In the genomic region with DNA sequence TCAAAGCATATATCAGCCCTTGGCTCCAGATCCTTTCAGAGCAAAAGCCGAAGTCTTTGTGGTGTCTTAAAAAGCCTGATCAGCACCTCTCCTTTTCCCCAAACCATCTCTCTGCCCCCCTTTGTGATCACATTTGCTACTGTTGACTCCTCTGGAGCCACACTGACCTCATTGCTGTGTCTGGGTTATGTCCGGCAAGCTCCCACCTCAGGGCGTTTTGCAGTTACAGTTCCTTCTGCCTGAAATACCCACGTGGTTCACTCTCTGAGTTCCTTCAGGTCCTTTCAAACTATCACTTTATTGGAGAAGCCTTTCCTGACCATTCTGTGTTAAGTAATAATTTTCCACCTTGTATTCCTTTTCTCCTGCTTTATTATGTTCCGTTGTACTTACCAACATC, we compare ENCODE assay signal across 16 cellular contexts. TPM values are rescaled to one million over a fixed set of nuclear protein-coding genes. Genes with fewer than 3 reads are reported as not detected.
DNase-seq lines count a peak whose midpoint lies in the region; ATAC-seq, FAIRE-seq and TF ChIP-seq lines count a peak whose summit lies in the region.
"Had no signal": no experiment of that assay in that cellular context is flagged by ENCODE, and none has a peak within 500 bp of the region (broad histone marks: within the 10 kb centered on the region; RNA-seq: fewer than 3 reads in every experiment).

No MANE protein-coding gene starts in this region.

- no peak for TF ChIP-seq POLR2A in GM12878 (IDR thresholded peaks at IDR 0.05; ENCODE audit: low read depth, low read length)

- H3K9me3 ChIP-seq in Loucy (ENCODE audit: insufficient read depth, low read depth, low read length), result no peaks in the 10 kb centered on the region
- H3K9me3 ChIP-seq in GM12878 (replicated peaks; ENCODE audit: control insufficient read depth, insufficient read depth, low read length), result peaks cover 2% of the 10 kb centered on the region; the same call in 2 of the 3 replicates
- H3K9me3 ChIP-seq in ascending aorta, result no peaks in the 10 kb centered on the region

- intact Hi-C loops in GM12878 (cut with micrococcal nuclease; ENCODE audit: unreplicated experiment), result no loop called here
- intact Hi-C loops in ascending aorta (cut with DNase I), result no loop called here
- intact Hi-C loops in activated CD4-positive, alpha-beta memory T cell treated with anti-CD3 and anti-CD28 coated beads for 36 hours (cut with micrococcal nuclease), result no loop called here

- H3K4me1 Mint-ChIP-seq in nephron progenitor cell (peaks cover 7% of the 10 kb centered on the region), T-cell (peaks cover 17 to 31% (median 28%) of the 10 kb centered on the region in 3 donors)
- H3K4me1 Mint-ChIP-seq in activated CD4-positive, alpha-beta memory T cell treated with anti-CD3 and anti-CD28 coated beads for 36 hours (ENCODE audit: low read depth), result peaks cover 12% of the 10 kb centered on the region

- H2AFZ ChIP-seq in Loucy (ENCODE audit: low read length) (no peak overlapping the region), GM12878 (ENCODE audit: control insufficient read depth, low read depth, low read length) (no peak overlapping the region)

- H4K20me1 ChIP-seq in Loucy (ENCODE audit: insufficient read depth, low read length, poor library complexity, severe bottlenecking) (peaks cover 64% of the 10 kb centered on the region), GM12878 (ENCODE audit: control insufficient read depth, insufficient read depth) (no peaks in the 10 kb centered on the region)

- H3K4me2 ChIP-seq in Loucy (ENCODE audit: low read depth, low read length, poor library complexity, severe bottlenecking) (peak overlapping the region; percentile 46), GM12878 (ENCODE audit: control insufficient read depth, insufficient read depth) (no peak overlapping the region)

- H3K4me3 ChIP-seq in Loucy (ENCODE audit: low read length, poor library complexity, severe bottlenecking) (peak overlapping the region; percentile 3), GM12878 (no peak overlapping the region), ascending aorta (no peak overlapping the region)
- H3K4me3 ChIP-seq: SK-N-MC, skin epidermis had no signal

- H3K36me3 Mint-ChIP-seq in nephron progenitor cell (ENCODE audit: low read depth), result peaks cover 55% of the 10 kb centered on the region
- peaks cover 29% of the 10 kb centered on the region for H3K36me3 Mint-ChIP-seq in T-cell
- peaks cover 20% of the 10 kb centered on the region for H3K36me3 Mint-ChIP-seq in activated CD4-positive, alpha-beta memory T cell treated with anti-CD3 and anti-CD28 coated beads for 36 hours

- POLR2A ChIA-PET in GM12878 (lab: Charles Lee), result interaction anchor here (0.6 to 1.1 kb wide), 3 partner anchors 12 to 609 kb away, joined by 3 to 5 read pairs (median 5); partner anchors contain the start of gene C2orf69
- POLR2A ChIA-PET in T-cell (lab: Charles Lee), result no interaction called here
- POLR2A ChIA-PET in activated CD4-positive, alpha-beta memory T cell treated with anti-CD3 and anti-CD28 coated beads for 36 hours (lab: Charles Lee), result no interaction called here

- in situ Hi-C loops in GM12878 (cut with MboI), result no loop called here

- H3K4me3 Mint-ChIP-seq in nephron progenitor cell, result no peak overlapping the region
- H3K4me3 Mint-ChIP-seq in T-cell, result no peak overlapping the region
- H3K4me3 Mint-ChIP-seq in activated CD4-positive, alpha-beta memory T cell treated with anti-CD3 and anti-CD28 coated beads for 36 hours, result no peak overlapping the region
- H3K4me3 Mint-ChIP-seq: CD4-positive, alpha-beta T cell had no signal

- H3K27ac Mint-ChIP-seq in nephron progenitor cell (peak overlapping the region; percentile 95), T-cell (no peak overlapping the region)
- no peak overlapping the region for H3K27ac Mint-ChIP-seq in activated CD4-positive, alpha-beta memory T cell treated with anti-CD3 and anti-CD28 coated beads for 36 hours
- H3K27ac Mint-ChIP-seq: CD4-positive, alpha-beta T cell had no signal

- peak; percentile 57 for FAIRE-seq in GM12878 (lab: Jason Lieb, UNC)

- TF ChIP-seq CTCF in Loucy (conservative IDR thresholded peaks at IDR 0.05; ENCODE audit: low read length), result no peak
- no peak for TF ChIP-seq CTCF in GM12878 (IDR thresholded peaks at IDR 0.05 in 2 of 3, conservative IDR thresholded peaks at IDR 0.05 in 1 of 3; ENCODE audit: control insufficient read depth in 2 of 3, extremely low read depth in 1 of 3, insufficient read depth in 1 of 3, low read depth in 3 of 3, low read length in 3 of 3)
- no peak for TF ChIP-seq CTCF in nephron progenitor cell (IDR thresholded peaks at IDR 0.05)
- no peak for TF ChIP-seq CTCF in ascending aorta (IDR thresholded peaks at IDR 0.05)

- SMC1A ChIA-PET in GM12878 (lab: Charles Lee; ENCODE audit: uncharacterized antibody, unreplicated experiment), result interaction anchor here (0.6 to 1.3 kb wide), 5 partner anchors 11 to 46 kb away, joined by 3 read pairs; no protein-coding TSS in a partner anchor

- DNase-seq in ELF-1 (ENCODE audit: low read depth, low spot score), result peak; percentile 74
- DNase-seq in GM12878 (ENCODE audit: low read depth, low spot score), result no peak
- no peak for DNase-seq in nephron progenitor cell
- no peak for DNase-seq in ascending aorta (ENCODE audit: low spot score in 2 of 2)
- no peak for DNase-seq in T-cell
- DNase-seq in activated CD4-positive, alpha-beta memory T cell treated with anti-CD3 and anti-CD28 coated beads for 36 hours, result no peak
- DNase-seq: activated CD4-positive, alpha-beta T cell treated with anti-CD3 and anti-CD28 coated beads for 1 hour; activated T-cell treated with anti-CD3 and anti-CD28 coated beads, Interleukin-2, amount 50 U/mL, for 1 hour; CD4-positive, alpha-beta T cell; dorsolateral prefrontal cortex; foreskin melanocyte; NCI-H1436 treated with DMSO at 0.1 percent for 48 hours; NCI-H526 treated with DMSO at 0.1 percent for 48 hours had no signal

- CTCF ChIA-PET in GM12878 (lab: Yijun Ruan, JAX) (interaction anchor here (1.1 to 1.8 kb wide), 3 partner anchors 11 to 19 kb away, joined by 3 to 9 read pairs (median 4); no protein-coding TSS in a partner anchor), T-cell (lab: Charles Lee) (no interaction called here)
- CTCF ChIA-PET in activated CD4-positive, alpha-beta memory T cell treated with anti-CD3 and anti-CD28 coated beads for 36 hours (lab: Charles Lee), result interaction anchor here (0.6 kb wide), 1 partner anchor 1471 kb away, joined by 3 read pairs; no protein-coding TSS in a partner anchor

- H3K4me1 ChIP-seq in Loucy (ENCODE audit: insufficient read depth, low read length, poor library complexity, severe bottlenecking) (peaks cover 12% of the 10 kb centered on the region), GM12878 (ENCODE audit: control insufficient read depth, insufficient read depth, low read length) (no peaks in the 10 kb centered on the region), ascending aorta (no peaks in the 10 kb centered on the region)

- peaks cover 85% of the 10 kb centered on the region for H3K79me2 ChIP-seq in Loucy (ENCODE audit: insufficient read depth, low read length)
- H3K79me2 ChIP-seq in GM12878 (ENCODE audit: control insufficient read depth, insufficient read depth, low read length), result peaks cover 34% of the 10 kb centered on the region

- TF ChIP-seq RAD21 in GM12878 (IDR thresholded peaks at IDR 0.05; ENCODE audit: insufficient read depth, low read depth, low read length), result no peak

- no peaks in the 10 kb centered on the region for H3F3A ChIP-seq in Loucy (ENCODE audit: low read depth)

- RAD21 ChIA-PET in GM12878 (lab: Charles Lee; ENCODE audit: unreplicated experiment), result interaction anchor here (0.6 kb wide), 1 partner anchor 20 kb away, joined by 3 read pairs; no protein-coding TSS in a partner anchor

- H3K36me3 ChIP-seq in Loucy (ENCODE audit: insufficient read depth, low read length) (peaks cover 51% of the 10 kb centered on the region; the same call in 1 of the 2 replicates), GM12878 (ENCODE audit: control insufficient read depth in 2 of 2, insufficient read depth in 2 of 2, low read length in 1 of 2) (peaks cover 2 to 17% of the 10 kb centered on the region in 2 experiments; a peak in 3 of 4 replicates), ascending aorta (peaks cover 9 to 23% of the 10 kb centered on the region in 2 donors)

- no peak overlapping the region for H3K27ac ChIP-seq in GM12878 (ENCODE audit: control insufficient read depth, insufficient read depth)
- H3K27ac ChIP-seq in ascending aorta, result no peak overlapping the region
- H3K27ac ChIP-seq: SK-N-MC, skin epidermis had no signal

- H3K27me3 Mint-ChIP-seq in nephron progenitor cell (ENCODE audit: low read depth, poor library complexity) (no peaks in the 10 kb centered on the region), T-cell (no peaks in the 10 kb centered on the region)
- H3K27me3 Mint-ChIP-seq in activated CD4-positive, alpha-beta memory T cell treated with anti-CD3 and anti-CD28 coated beads for 36 hours, result no peaks in the 10 kb centered on the region
- H3K27me3 Mint-ChIP-seq: CD4-positive, alpha-beta T cell had no signal

- BruUV-seq in GM12878 (replicated peaks; lab: Mats Ljungman, UMichigan), result no TSS peak

- H3K27me3 ChIP-seq in Loucy (ENCODE audit: insufficient read depth, low read length, poor library complexity, severe bottlenecking), result no peaks in the 10 kb centered on the region
- no peaks in the 10 kb centered on the region for H3K27me3 ChIP-seq in GM12878 (replicated peaks in 1 of 2; ENCODE audit: control insufficient read depth in 2 of 2, insufficient read depth in 2 of 2, low read length in 1 of 2)
- no peaks in the 10 kb centered on the region for H3K27me3 ChIP-seq in ascending aorta
- H3K27me3 ChIP-seq: dorsolateral prefrontal cortex had no signal

- H3K9ac ChIP-seq in Loucy (ENCODE audit: low read depth, low read length, poor library complexity, severe bottlenecking) (no peak overlapping the region), GM12878 (ENCODE audit: control insufficient read depth, insufficient read depth, low read length) (no peak overlapping the region)

- TF ChIP-seq EP300 in GM12878 (IDR thresholded peaks at IDR 0.05; ENCODE audit: borderline replicate concordance in 1 of 2, control insufficient read depth in 1 of 2, low read depth in 2 of 2, low read length in 2 of 2), result no peak

- peak; percentile 95 for ATAC-seq in GM12878
- ATAC-seq in T-cell (replicated peaks in 1 of 4), result no peak

- H3K9me2 ChIP-seq in Loucy (replicated peaks; ENCODE audit: low read depth, low read length), result no peaks in the 10 kb centered on the region

- 90% methylated on average over 5 of the region's 5 CpGs for WGBS in GM12878 (ENCODE audit: insufficient coverage, insufficient replicate concordance, low lambda C conversion rate, missing lambda C conversion rate)

- H3K9me3 Mint-ChIP-seq in nephron progenitor cell (peaks cover 13% of the 10 kb centered on the region), T-cell (no peaks in the 10 kb centered on the region)
- H3K9me3 Mint-ChIP-seq in activated CD4-positive, alpha-beta memory T cell treated with anti-CD3 and anti-CD28 coated beads for 36 hours, result no peaks in the 10 kb centered on the region
- H3K9me3 Mint-ChIP-seq: CD4-positive, alpha-beta T cell had no signal

RNA-seq across cellular contexts. Expression of gene C2orf69, which starts 11.8 kb away (rescaled TPM):
- 12.8 and 13.1 TPM in 2 replicates for total RNA-seq in GM12878 (2013; cell fraction: nucleolus; rRNA removed)
- total RNA-seq in GM12878 (2014; rRNA removed) (11.1 and 12.5 TPM in 2 replicates), GM12878 (2014; rRNA removed; fragmentation: Illumina TruSeq; extraction: Trizol) (13.2 and 13.5 TPM in 2 replicates), GM12878 (2021) (14.2 and 14.4 TPM in 2 replicates), ascending aorta (1.9 TPM), T-cell (10 to 100 TPM; 12.3 to 12.9 (median 12.6) TPM)
- 4.4 TPM for polyA plus RNA-seq in GM12878 (2011; ENCODE audit: low read depth)
- polyA plus RNA-seq in GM12878 (2011; rRNA removed) (11.1 and 17.5 TPM in 2 replicates), GM12878 (2014; fragmentation: Illumina TruSeq; extraction: Trizol) (10.3 and 13.6 TPM in 2 replicates), GM12878 (2014; fragmentation: Nextera tagmentation; extraction: Ambion mirVana) (1 to 10 TPM; 6.3 to 7.9 TPM), GM12878 (2014; rRNA removed) (7.0 and 7.2 TPM in 2 replicates), GM12878 (2016; fragmentation: Nextera tagmentation; extraction: Ambion mirVana) (10 to 100 TPM; 18.3 to 20.3 TPM)
- polyA plus RNA-seq in GM12878 (2011; cell fraction: cytosol; rRNA removed), result 3.4 and 4.0 TPM in 2 replicates
- polyA plus RNA-seq in GM12878 (2011; cell fraction: nucleus; rRNA removed), result 3.2 and 3.5 TPM in 2 replicates
- 9.1 TPM in 2 replicates for polyA plus RNA-seq in GM12878 (2012)
- 5.1 and 6.5 TPM in 2 replicates for polyA minus RNA-seq in GM12878 (2011; rRNA and poly(A)+ RNA removed)
- 4.4 and 4.6 TPM in 2 replicates for polyA minus RNA-seq in GM12878 (2011; cell fraction: cytosol; rRNA and poly(A)+ RNA removed)
- 4.5 and 8.2 TPM in 2 replicates for polyA minus RNA-seq in GM12878 (2011; cell fraction: nucleus; rRNA and poly(A)+ RNA removed)
- total RNA-seq in activated CD4-positive, alpha-beta memory T cell treated with anti-CD3 and anti-CD28 coated beads for 36 hours, result 10 to 100 TPM; 17.9 to 18.9 TPM

RNA-seq across cellular contexts. Expression of gene TYW5, which starts 32.4 kb away (rescaled TPM):
- total RNA-seq in GM12878 (2013; cell fraction: nucleolus; rRNA removed), result 75.6 and 78.2 TPM in 2 replicates
- total RNA-seq in GM12878 (2014; rRNA removed) (9.6 and 9.9 TPM in 2 replicates), GM12878 (2014; rRNA removed; fragmentation: Illumina TruSeq; extraction: Trizol) (9.7 and 10.3 TPM in 2 replicates), GM12878 (2021) (5.2 and 5.8 TPM in 2 replicates), ascending aorta (not detected), T-cell (10 to 100 TPM in 2 of 5 donors, 1 to 10 TPM in 3; 7.9 to 13.1 (median 9.4) TPM)
- 3.6 TPM for polyA plus RNA-seq in GM12878 (2011; ENCODE audit: low read depth)
- polyA plus RNA-seq in GM12878 (2011; rRNA removed) (11.8 and 18.3 TPM in 2 replicates), GM12878 (2014; fragmentation: Illumina TruSeq; extraction: Trizol) (7.7 and 9.7 TPM in 2 replicates), GM12878 (2014; fragmentation: Nextera tagmentation; extraction: Ambion mirVana) (1 to 10 TPM; 4.6 to 5.4 TPM), GM12878 (2014; rRNA removed) (7.0 and 7.1 TPM in 2 replicates), GM12878 (2016; fragmentation: Nextera tagmentation; extraction: Ambion mirVana) (1 to 10 TPM; 6.2 to 8.5 TPM)
- 3.8 and 4.5 TPM in 2 replicates for polyA plus RNA-seq in GM12878 (2011; cell fraction: cytosol; rRNA removed)
- 13.0 and 13.3 TPM in 2 replicates for polyA plus RNA-seq in GM12878 (2011; cell fraction: nucleus; rRNA removed)
- 4.9 and 6.8 TPM in 2 replicates for polyA plus RNA-seq in GM12878 (2012)
- polyA minus RNA-seq in GM12878 (2011; rRNA and poly(A)+ RNA removed), result 5.8 and 7.0 TPM in 2 replicates
- polyA minus RNA-seq in GM12878 (2011; cell fraction: cytosol; rRNA and poly(A)+ RNA removed), result 1.9 and 2.5 TPM in 2 replicates
- polyA minus RNA-seq in GM12878 (2011; cell fraction: nucleus; rRNA and poly(A)+ RNA removed), result 10.8 and 15.7 TPM in 2 replicates
- total RNA-seq in activated CD4-positive, alpha-beta memory T cell treated with anti-CD3 and anti-CD28 coated beads for 36 hours, result 1 to 10 TPM; 8.9 to 9.8 TPM

RNA-seq across cellular contexts. Expression of gene MAIP1, which starts 32.5 kb away (rescaled TPM):
- total RNA-seq in GM12878 (2013; cell fraction: nucleolus; rRNA removed), result 14.3 and 16.6 TPM in 2 replicates
- 38.5 and 38.8 TPM in 2 replicates for total RNA-seq in GM12878 (2014; rRNA removed)
- 18.6 and 20.0 TPM in 2 replicates for total RNA-seq in GM12878 (2014; rRNA removed; fragmentation: Illumina TruSeq; extraction: Trizol)
- 24.5 and 27.3 TPM in 2 replicates for total RNA-seq in GM12878 (2021)
- polyA plus RNA-seq in GM12878 (2011; ENCODE audit: low read depth), result 8.7 TPM
- 26.2 and 31.5 TPM in 2 replicates for polyA plus RNA-seq in GM12878 (2011; rRNA removed)
- polyA plus RNA-seq in GM12878 (2011; cell fraction: cytosol; rRNA removed), result 12.5 and 21.6 TPM in 2 replicates
- 13.4 and 14.8 TPM in 2 replicates for polyA plus RNA-seq in GM12878 (2011; cell fraction: nucleus; rRNA removed)
- polyA plus RNA-seq in GM12878 (2012), result 16.8 and 20.1 TPM in 2 replicates
- 17.5 and 18.5 TPM in 2 replicates for polyA plus RNA-seq in GM12878 (2014; fragmentation: Illumina TruSeq; extraction: Trizol)
- 10 to 100 TPM in 1 of 2 experiments, 1 to 10 TPM in 1; 5.4 to 15.9 TPM for polyA plus RNA-seq in GM12878 (2014; fragmentation: Nextera tagmentation; extraction: Ambion mirVana)
- 29.7 and 30.3 TPM in 2 replicates for polyA plus RNA-seq in GM12878 (2014; rRNA removed)
- polyA plus RNA-seq in GM12878 (2016; fragmentation: Nextera tagmentation; extraction: Ambion mirVana), result 10 to 100 TPM; 40.0 to 41.4 TPM
- polyA minus RNA-seq in GM12878 (2011; rRNA and poly(A)+ RNA removed), result 13.2 and 24.1 TPM in 2 replicates
- 9.2 and 13.0 TPM in 2 replicates for polyA minus RNA-seq in GM12878 (2011; cell fraction: cytosol; rRNA and poly(A)+ RNA removed)
- 15.7 and 24.3 TPM in 2 replicates for polyA minus RNA-seq in GM12878 (2011; cell fraction: nucleus; rRNA and poly(A)+ RNA removed)
- 11.7 TPM for total RNA-seq in ascending aorta
- total RNA-seq in T-cell, result 10 to 100 TPM; 13.9 to 29.6 (median 14.7) TPM
- total RNA-seq in activated CD4-positive, alpha-beta memory T cell treated with anti-CD3 and anti-CD28 coated beads for 36 hours, result 10 to 100 TPM; 26.0 to 29.3 TPM

Comparison
In these comparisons a context has a peak if more than half of its experiments do, and no peak if none do; other contexts are left out.
1. CTCF ChIA-PET loops: an anchor here in GM12878 (1.1 to 1.8 kb wide) and activated CD4-positive, alpha-beta memory T cell treated with anti-CD3 and anti-CD28 coated beads for 36 hours (0.6 kb wide); none called in T-cell.